ENCODE assay signal across 22 cellular contexts in genomic region chr16:90035902-90036301, GRCh38. TPM values are rescaled to one million over a fixed set of nuclear protein-coding genes. Genes with fewer than 3 reads are reported as not detected.
DNase-seq lines count a peak whose midpoint lies in the region; ATAC-seq, FAIRE-seq and TF ChIP-seq lines count a peak whose summit lies in the region.
"Had no signal": no experiment of that assay in that cellular context is flagged by ENCODE, and none has a peak within 500 bp of the region (broad histone marks: within the 10 kb centered on the region; RNA-seq: fewer than 3 reads in every experiment).

No MANE protein-coding gene starts in this region.

- H3K36me3 Mint-ChIP-seq in GM23338 (ENCODE audit: low read depth) (peaks cover 74% of the 10 kb centered on the region), astrocyte (ENCODE audit: low read depth, unreplicated experiment) (peaks cover 36% of the 10 kb centered on the region), osteocyte (ENCODE audit: unreplicated experiment) (no peaks in the 10 kb centered on the region)
- peaks cover 21% of the 10 kb centered on the region for H3K36me3 Mint-ChIP-seq in activated CD4-positive, alpha-beta memory T cell treated with anti-CD3 and anti-CD28 coated beads for 36 hours
- H3K36me3 Mint-ChIP-seq in activated naive CD8-positive, alpha-beta T cell treated with anti-CD3 and anti-CD28 coated beads for 36 hours: peaks cover 21% of the 10 kb centered on the region

- H3K4me1 ChIP-seq in GM23338 (ENCODE audit: insufficient read depth) (no peaks in the 10 kb centered on the region), astrocyte (ENCODE audit: insufficient read depth, low read length) (no peaks in the 10 kb centered on the region), esophagus squamous epithelium (no peaks in the 10 kb centered on the region)

- ATAC-seq in GM23338: peak; percentile 66
- ATAC-seq: GM12878, HCT116 had no signal

- no peaks in the 10 kb centered on the region for H3K9me3 ChIP-seq in astrocyte (ENCODE audit: insufficient read depth, low read depth, low read length)
- no peaks in the 10 kb centered on the region for H3K9me3 ChIP-seq in esophagus squamous epithelium

- no peaks in the 10 kb centered on the region for H3K27me3 ChIP-seq in GM23338 (ENCODE audit: insufficient read depth)
- H3K27me3 ChIP-seq in astrocyte (ENCODE audit: insufficient read depth, low read length): no peaks in the 10 kb centered on the region
- no peaks in the 10 kb centered on the region for H3K27me3 ChIP-seq in esophagus squamous epithelium

- no peak overlapping the region for H3K4me3 Mint-ChIP-seq in GM23338
- no peak overlapping the region for H3K4me3 Mint-ChIP-seq in astrocyte (ENCODE audit: unreplicated experiment)
- H3K4me3 Mint-ChIP-seq in osteocyte (ENCODE audit: unreplicated experiment): no peak overlapping the region
- no peak overlapping the region for H3K4me3 Mint-ChIP-seq in activated CD4-positive, alpha-beta memory T cell treated with anti-CD3 and anti-CD28 coated beads for 36 hours
- H3K4me3 Mint-ChIP-seq in activated naive CD8-positive, alpha-beta T cell treated with anti-CD3 and anti-CD28 coated beads for 36 hours: no peak overlapping the region

- no peaks in the 10 kb centered on the region; the same call in 2 of the 3 replicates for H3K9me3 Mint-ChIP-seq in GM23338
- no peaks in the 10 kb centered on the region for H3K9me3 Mint-ChIP-seq in astrocyte (ENCODE audit: unreplicated experiment)
- peaks cover 4% of the 10 kb centered on the region for H3K9me3 Mint-ChIP-seq in osteocyte (ENCODE audit: unreplicated experiment)
- H3K9me3 Mint-ChIP-seq in activated CD4-positive, alpha-beta memory T cell treated with anti-CD3 and anti-CD28 coated beads for 36 hours: peaks cover 9% of the 10 kb centered on the region
- H3K9me3 Mint-ChIP-seq in activated naive CD8-positive, alpha-beta T cell treated with anti-CD3 and anti-CD28 coated beads for 36 hours: peaks cover 6% of the 10 kb centered on the region

- TF ChIP-seq CTCF in GM23338 (conservative IDR thresholded peaks at IDR 0.05; ENCODE audit: low read depth in 2 of 2): no peak
- no peak for TF ChIP-seq CTCF in astrocyte (IDR thresholded peaks at IDR 0.05; ENCODE audit: insufficient read depth, low read depth, low read length)
- no peak for TF ChIP-seq CTCF in osteocyte (IDR thresholded peaks at IDR 0.05)
- TF ChIP-seq CTCF in esophagus squamous epithelium (IDR thresholded peaks at IDR 0.05): no peak

- H3K4me1 Mint-ChIP-seq in GM23338 (peaks cover 7% of the 10 kb centered on the region), astrocyte (ENCODE audit: low read depth, unreplicated experiment) (no peaks in the 10 kb centered on the region), osteocyte (ENCODE audit: unreplicated experiment) (peaks cover 14% of the 10 kb centered on the region)
- H3K4me1 Mint-ChIP-seq in activated CD4-positive, alpha-beta memory T cell treated with anti-CD3 and anti-CD28 coated beads for 36 hours (ENCODE audit: low read depth): no peaks in the 10 kb centered on the region
- H3K4me1 Mint-ChIP-seq in activated naive CD8-positive, alpha-beta T cell treated with anti-CD3 and anti-CD28 coated beads for 36 hours: no peaks in the 10 kb centered on the region

- H3K27me3 Mint-ChIP-seq in GM23338 (ENCODE audit: insufficient read depth, low read depth, poor library complexity): peaks cover 13% of the 10 kb centered on the region
- H3K27me3 Mint-ChIP-seq in astrocyte (ENCODE audit: low read depth, unreplicated experiment): no peaks in the 10 kb centered on the region
- H3K27me3 Mint-ChIP-seq in osteocyte (ENCODE audit: unreplicated experiment): peaks cover 3% of the 10 kb centered on the region
- H3K27me3 Mint-ChIP-seq in activated CD4-positive, alpha-beta memory T cell treated with anti-CD3 and anti-CD28 coated beads for 36 hours: no peaks in the 10 kb centered on the region
- no peaks in the 10 kb centered on the region for H3K27me3 Mint-ChIP-seq in activated naive CD8-positive, alpha-beta T cell treated with anti-CD3 and anti-CD28 coated beads for 36 hours

- WGBS in esophagus squamous epithelium, 2 donors: 83 to 89% methylated on average over 3 to 4 of the region's 5 CpGs

- H3K36me3 ChIP-seq in GM23338 (ENCODE audit: insufficient read depth) (no peaks in the 10 kb centered on the region; the same call in 1 of the 2 replicates), astrocyte (ENCODE audit: insufficient read depth, low read length) (peaks cover 16% of the 10 kb centered on the region), esophagus squamous epithelium (peaks cover 0 to 99% (median 18%) of the 10 kb centered on the region in 3 donors)

- intact Hi-C loops in esophagus squamous epithelium (cut with DNase I): no loop called here
- intact Hi-C loops in activated CD4-positive, alpha-beta memory T cell treated with anti-CD3 and anti-CD28 coated beads for 36 hours (cut with micrococcal nuclease): no loop called here

- FAIRE-seq in astrocyte (lab: Jason Lieb, UNC): no peak
- FAIRE-seq: A204.1, GM12878, GM18507 had no signal

- H3K9ac ChIP-seq in astrocyte (ENCODE audit: low read length): no peak overlapping the region

- H2AFZ ChIP-seq in GM23338: no peak overlapping the region
- no peak overlapping the region for H2AFZ ChIP-seq in astrocyte (ENCODE audit: low read depth, low read length)

- no peaks in the 10 kb centered on the region for H3K79me2 ChIP-seq in GM23338 (replicated peaks; ENCODE audit: insufficient read depth)
- no peaks in the 10 kb centered on the region for H3K79me2 ChIP-seq in astrocyte (ENCODE audit: insufficient read depth, low read length)

- H4K20me1 ChIP-seq in GM23338 (replicated peaks; ENCODE audit: insufficient read depth): no peaks in the 10 kb centered on the region
- peaks cover 29% of the 10 kb centered on the region for H4K20me1 ChIP-seq in astrocyte (ENCODE audit: insufficient read depth, low read length)

- POLR2A ChIA-PET in activated CD4-positive, alpha-beta memory T cell treated with anti-CD3 and anti-CD28 coated beads for 36 hours (lab: Charles Lee): no interaction called here

- H3F3A ChIP-seq in GM23338 (replicated peaks; ENCODE audit: low read depth): 0 out of 2 replicates have a peak, but pooled peaks cover 2% of the 10 kb centered on the region

- H3K27ac Mint-ChIP-seq in GM23338: peak overlapping the region; percentile 72; the same call in 1 of the 2 replicates
- H3K27ac Mint-ChIP-seq in astrocyte (ENCODE audit: unreplicated experiment): no peak overlapping the region
- H3K27ac Mint-ChIP-seq in osteocyte (ENCODE audit: unreplicated experiment): peak overlapping the region; percentile 29
- H3K27ac Mint-ChIP-seq in activated CD4-positive, alpha-beta memory T cell treated with anti-CD3 and anti-CD28 coated beads for 36 hours: no peak overlapping the region
- no peak overlapping the region for H3K27ac Mint-ChIP-seq in activated naive CD8-positive, alpha-beta T cell treated with anti-CD3 and anti-CD28 coated beads for 36 hours

- CTCF ChIA-PET in activated CD4-positive, alpha-beta memory T cell treated with anti-CD3 and anti-CD28 coated beads for 36 hours (lab: Charles Lee): no interaction called here

- no peaks in the 10 kb centered on the region for H3K9me2 ChIP-seq in GM23338 (ENCODE audit: insufficient read depth)

- no peak for TF ChIP-seq POLR2A in esophagus squamous epithelium (IDR thresholded peaks at IDR 0.05)

- DNase-seq in GM23338 (ENCODE audit: low spot score) (peak; percentile 37), astrocyte (ENCODE audit: low read depth) (peak; percentile 21), epidermal melanocyte (ENCODE audit: insufficient read length, low spot score) (peak; percentile 83), osteocyte (ENCODE audit: extremely low spot score, unreplicated experiment) (no peak), esophagus squamous epithelium (lab: John Stamatoyannopoulos, UW) (no peak), NK-92 (lab: John Stamatoyannopoulos, UW; ENCODE audit: unreplicated experiment) (no peak)
- DNase-seq in activated CD4-positive, alpha-beta memory T cell treated with anti-CD3 and anti-CD28 coated beads for 36 hours: no peak
- no peak for DNase-seq in activated naive CD8-positive, alpha-beta T cell treated with anti-CD3 and anti-CD28 coated beads for 36 hours
- DNase-seq: COR-L47, DMS153, KBM-7, NCI-H1092 treated with DMSO at 0.1 percent for 48 hours, NCI-H1694 treated with DMSO at 0.1 percent for 48 hours, NCI-H446 treated with DMSO at 0.1 percent for 48 hours, NCI-H774, Right ventricle myocardium superior had no signal

- peak overlapping the region; percentile 79; the same call in 1 of the 2 replicates for H3K27ac ChIP-seq in GM23338 (ENCODE audit: low read depth)
- no peak overlapping the region for H3K27ac ChIP-seq in astrocyte (ENCODE audit: low read depth, low read length)
- H3K27ac ChIP-seq in esophagus squamous epithelium: no peak overlapping the region
- H3K27ac ChIP-seq: C4-2B had no signal

- no peak overlapping the region for H3K4me2 ChIP-seq in GM23338
- no peak overlapping the region for H3K4me2 ChIP-seq in astrocyte (ENCODE audit: low read length)

- H3K4me3 ChIP-seq in GM23338: no peak overlapping the region
- H3K4me3 ChIP-seq in astrocyte (ENCODE audit: insufficient read depth, low read depth, low read length): no peak overlapping the region
- no peak overlapping the region for H3K4me3 ChIP-seq in esophagus squamous epithelium
- H3K4me3 ChIP-seq: GM12878 had no signal

TF ChIP-seq in GM23338, 12 proteins besides CTCF, POLR2A, EP300 and RAD21 (continues in another document):
- no peak for TF ChIP-seq STAT1 (IDR thresholded peaks at IDR 0.05; ENCODE audit: unreplicated experiment)
- no peak for TF ChIP-seq POLR2AphosphoS5 (IDR thresholded peaks at IDR 0.05; ENCODE audit: low read depth)

RNA-seq across cellular contexts. Expression of gene DBNDD1, which starts 16.6 kb away (rescaled TPM):
- 69.2 and 90.8 TPM in 2 replicates for total RNA-seq in GM23338 (2014; rRNA removed; shearing (Covaris generic))
- 62.5 and 63.3 TPM in 2 replicates for polyA plus RNA-seq in GM23338 (2016; fragmentation: Nextera tagmentation; extraction: Ambion mirVana)
- 18.1 and 24.0 TPM in 2 replicates for total RNA-seq in astrocyte
- 0.78 and 1.3 TPM in 2 replicates for total RNA-seq in osteocyte
- total RNA-seq in esophagus squamous epithelium: 10 to 100 TPM in 2 of 4 donors, 1 to 10 TPM in 2; 5.8 to 29.2 (median 12.7) TPM
- total RNA-seq in activated CD4-positive, alpha-beta memory T cell treated with anti-CD3 and anti-CD28 coated beads for 36 hours: under 1 TPM; 0.81 to 0.94 TPM
- 1 to 10 TPM in 1 of 2 experiments, under 1 TPM in 1; 0.82 to 1.0 TPM for total RNA-seq in activated naive CD8-positive, alpha-beta T cell treated with anti-CD3 and anti-CD28 coated beads for 36 hours

RNA-seq across cellular contexts. Expression of gene PRDM7, which starts 41.2 kb away (rescaled TPM):
- not detected in 2 replicates for total RNA-seq in GM23338 (2014; rRNA removed; shearing (Covaris generic))
- 0.08 TPM in 1 of 2 replicates, not detected in the other for polyA plus RNA-seq in GM23338 (2016; fragmentation: Nextera tagmentation; extraction: Ambion mirVana)
- total RNA-seq in astrocyte (not detected in 2 replicates), osteocyte (not detected in 2 replicates), esophagus squamous epithelium (not detected)
- total RNA-seq in activated CD4-positive, alpha-beta memory T cell treated with anti-CD3 and anti-CD28 coated beads for 36 hours: not detected
- not detected for total RNA-seq in activated naive CD8-positive, alpha-beta T cell treated with anti-CD3 and anti-CD28 coated beads for 36 hours
- total RNA-seq: GM12878, M059J, Right ventricle myocardium superior had no signal
- polyA plus RNA-seq: GM12878 had no signal

Comparison
In these comparisons a context has a peak if more than half of its experiments do, and no peak if none do; other contexts are left out.
1. DNase-seq: peak in GM23338 (single experiment), astrocyte (single experiment) and epidermal melanocyte (single experiment); none in osteocyte (single experiment), esophagus squamous epithelium (single experiment), activated CD4-positive, alpha-beta memory T cell treated with anti-CD3 and anti-CD28 coated beads for 36 hours (single experiment), activated naive CD8-positive, alpha-beta T cell treated with anti-CD3 and anti-CD28 coated beads for 36 hours (single experiment) and NK-92 (single experiment).
2. H3K27ac Mint-ChIP-seq: peak in GM23338 (single experiment) and osteocyte (single experiment); none in astrocyte (single experiment), activated CD4-positive, alpha-beta memory T cell treated with anti-CD3 and anti-CD28 coated beads for 36 hours (single experiment) and activated naive CD8-positive, alpha-beta T cell treated with anti-CD3 and anti-CD28 coated beads for 36 hours (single experiment).